ENCODE assay signal across 20 cellular contexts in the genomic region with DNA sequence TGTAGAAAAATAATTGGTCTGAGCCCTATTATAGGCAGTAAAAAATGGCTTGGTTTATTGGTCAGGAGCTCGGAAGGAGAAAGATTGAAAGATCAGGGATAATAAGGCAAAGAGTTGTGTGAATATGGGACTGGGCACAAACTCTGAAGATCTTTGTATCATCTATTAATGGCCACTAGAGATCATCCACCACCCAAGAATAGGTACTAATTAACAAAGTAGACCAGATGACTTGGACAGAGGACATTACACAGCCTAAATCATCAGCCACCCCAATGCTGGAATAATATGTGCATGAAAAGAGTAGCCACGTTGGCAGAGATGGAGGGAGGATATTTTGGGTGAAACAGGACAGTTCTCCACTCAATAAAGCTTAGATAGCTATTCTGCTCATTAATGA.
DNase-seq lines count a peak whose midpoint lies in the region; ATAC-seq and TF ChIP-seq lines count a peak whose summit lies in the region.
"Had no signal": no experiment of that assay in that cellular context is flagged by ENCODE, and none has a peak within 500 bp of the region (broad histone marks: within the 10 kb centered on the region; RNA-seq: fewer than 3 reads in every experiment).

No MANE protein-coding gene starts in this region.

- no peaks in the 10 kb centered on the region for H3K9me3 ChIP-seq in HEK293 (ENCODE audit: control insufficient read depth, insufficient read depth, low read depth, low read length)
- H3K9me3 ChIP-seq in RWPE2 (ENCODE audit: severe bottlenecking): peaks cover 3% of the 10 kb centered on the region
- H3K9me3 ChIP-seq: HAP-1, MG63 had no signal

- CTCF ChIA-PET in HEK293 (lab: Yijun Ruan, JAX): interaction anchor here (2.0 kb wide), 1 partner anchor 59 kb away, joined by 7 read pairs; no protein-coding TSS in a partner anchor

- TF ChIP-seq CTCF in HEK293 (tag by site-specific recombination; IDR thresholded peaks at IDR 0.05) (no peak), RWPE2 (IDR thresholded peaks at IDR 0.05; ENCODE audit: poor library complexity, severe bottlenecking) (peak; percentile 11), foreskin keratinocyte (conservative IDR thresholded peaks at IDR 0.05) (peak; percentile 27)

- H3K4me3 ChIP-seq in HEK293 (ENCODE audit: low read depth, low read length) (no peak overlapping the region), RWPE2 (ENCODE audit: severe bottlenecking) (no peak overlapping the region)
- H3K4me3 ChIP-seq: HAP-1, MG63, SK-N-MC had no signal

- H3K27ac ChIP-seq in HEK293 (ENCODE audit: extremely low read depth, low read depth, low read length) (no peak overlapping the region), RWPE2 (ENCODE audit: poor library complexity, severe bottlenecking) (no peak overlapping the region), foreskin keratinocyte (no peak overlapping the region)
- H3K27ac ChIP-seq: C4-2B, SK-N-MC had no signal

- ATAC-seq in RWPE2 (ENCODE audit: low read depth): 0 out of 3 replicates have a peak, but pooled peaks have one; percentile 57
- no peak for ATAC-seq in foreskin keratinocyte

- DNase-seq in EH (ENCODE audit: low read depth): peak; percentile 2
- no peak for DNase-seq in RWPE2 (ENCODE audit: low spot score)
- no peak for DNase-seq in foreskin keratinocyte
- DNase-seq in stimulated activated CD4-positive, alpha-beta T cell treated with anti-CD3 and anti-CD28 coated beads, Interleukin-1b, Interleukin-23, amount 100 ng/mL, for 48 hours: no peak
- no peak for DNase-seq in retina
- no peak for DNase-seq in SHP77 (lab: John Stamatoyannopoulos, UW)
- DNase-seq: GDM1, MG63, NCI-H1417, NCI-H1694 treated with DMSO at 0.1 percent for 48 hours, NCI-H2081 treated with DMSO at 0.1 percent for 48 hours, NCI-H2171 treated with DMSO at 0.1 percent for 48 hours, NCI-H524 treated with DMSO at 0.1 percent for 48 hours, NCI-H82, OCI-M1, Right ventricle myocardium superior had no signal

- POLR2A ChIA-PET in HEK293 (lab: Yijun Ruan, JAX): no interaction called here

- no peaks in the 10 kb centered on the region for H3K36me3 ChIP-seq in HEK293 (ENCODE audit: control insufficient read depth in 2 of 2, insufficient read depth in 1 of 2, low read length in 2 of 2)
- H3K36me3 ChIP-seq in RWPE2 (ENCODE audit: low read depth): no peaks in the 10 kb centered on the region
- H3K36me3 ChIP-seq: HAP-1, MG63 had no signal

- H3K27me3 ChIP-seq in RWPE2 (ENCODE audit: insufficient read depth, poor library complexity, severe bottlenecking) (no peaks in the 10 kb centered on the region), foreskin keratinocyte (no peaks in the 10 kb centered on the region)

- H3K4me1 ChIP-seq in HEK293 (ENCODE audit: control insufficient read depth, insufficient read depth, low read length): no peaks in the 10 kb centered on the region
- no peaks in the 10 kb centered on the region for H3K4me1 ChIP-seq in RWPE2 (ENCODE audit: insufficient read depth, poor library complexity, severe bottlenecking)
- no peaks in the 10 kb centered on the region for H3K4me1 ChIP-seq in foreskin keratinocyte
- H3K4me1 ChIP-seq: HAP-1 had no signal

TF ChIP-seq in HEK293, 187 proteins besides CTCF, POLR2A, EP300 and RAD21:
- TF ChIP-seq ZNF610 (tag by site-specific recombination; IDR thresholded peaks at IDR 0.05; ENCODE audit: borderline replicate concordance) (no peak), ZNF660 (tag by site-specific recombination; IDR thresholded peaks at IDR 0.05) (no peak), FEZF1 (tag by site-specific recombination; IDR thresholded peaks at IDR 0.05) (no peak), ZNF324 (tag by site-specific recombination; IDR thresholded peaks at IDR 0.05) (no peak), ZNF140 (tag by site-specific recombination; IDR thresholded peaks at IDR 0.05) (peak; percentile 32; the same call in 1 of the 2 replicates), ZNF350 (tag by site-specific recombination; IDR thresholded peaks at IDR 0.05) (no peak), ZNF404 (tag by site-specific recombination; IDR thresholded peaks at IDR 0.05) (no peak), ZFP3 (tag by site-specific recombination; IDR thresholded peaks at IDR 0.05; ENCODE audit: low read depth) (no peak)
- TF ChIP-seq, protein P1, sequence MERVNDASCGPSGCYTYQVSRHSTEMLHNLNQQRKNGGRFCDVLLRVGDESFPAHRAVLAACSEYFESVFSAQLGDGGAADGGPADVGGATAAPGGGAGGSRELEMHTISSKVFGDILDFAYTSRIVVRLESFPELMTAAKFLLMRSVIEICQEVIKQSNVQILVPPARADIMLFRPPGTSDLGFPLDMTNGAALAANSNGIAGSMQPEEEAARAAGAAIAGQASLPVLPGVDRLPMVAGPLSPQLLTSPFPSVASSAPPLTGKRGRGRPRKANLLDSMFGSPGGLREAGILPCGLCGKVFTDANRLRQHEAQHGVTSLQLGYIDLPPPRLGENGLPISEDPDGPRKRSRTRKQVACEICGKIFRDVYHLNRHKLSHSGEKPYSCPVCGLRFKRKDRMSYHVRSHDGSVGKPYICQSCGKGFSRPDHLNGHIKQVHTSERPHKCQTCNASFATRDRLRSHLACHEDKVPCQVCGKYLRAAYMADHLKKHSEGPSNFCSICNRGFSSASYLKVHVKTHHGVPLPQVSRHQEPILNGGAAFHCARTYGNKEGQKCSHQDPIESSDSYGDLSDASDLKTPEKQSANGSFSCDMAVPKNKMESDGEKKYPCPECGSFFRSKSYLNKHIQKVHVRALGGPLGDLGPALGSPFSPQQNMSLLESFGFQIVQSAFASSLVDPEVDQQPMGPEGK (tag by site-specific recombination; IDR thresholded peaks at IDR 0.05): no peak
